22 cellular contexts compared by ENCODE assay signal in genomic region chr11:103845331-103845730, GRCh38.
DNase-seq lines count a peak whose midpoint lies in the region; ATAC-seq and TF ChIP-seq lines count a peak whose summit lies in the region.
"Had no signal": no experiment of that assay in that cellular context is flagged by ENCODE, and none has a peak within 500 bp of the region (broad histone marks: within the 10 kb centered on the region; RNA-seq: fewer than 3 reads in every experiment).

No MANE protein-coding gene starts in this region.

- no peak overlapping the region for H3K4me3 Mint-ChIP-seq in chondrocyte (ENCODE audit: unreplicated experiment)
- H3K4me3 Mint-ChIP-seq: CD8-positive, alpha-beta T cell; T-cell had no signal

- no peak for ATAC-seq in sciatic nerve
- ATAC-seq: CD8-positive, alpha-beta T cell; Right ventricle myocardium inferior; SK-N-SH treated with all-trans-retinoic acid at 6 μM for 48 hours; T-cell had no signal

- H3K9ac ChIP-seq in OCI-LY1 (ENCODE audit: low read length), result no peak overlapping the region

- H3K4me1 Mint-ChIP-seq in chondrocyte (ENCODE audit: low read depth), result peaks cover 27% of the 10 kb centered on the region
- H3K4me1 Mint-ChIP-seq: T-cell had no signal

- H3K36me3 Mint-ChIP-seq in chondrocyte (ENCODE audit: low read depth), result no peaks in the 10 kb centered on the region
- H3K36me3 Mint-ChIP-seq: CD8-positive, alpha-beta T cell; T-cell had no signal

- H3K4me1 ChIP-seq in OCI-LY1 (ENCODE audit: insufficient read depth, low read length, severe bottlenecking), result peaks cover 25% of the 10 kb centered on the region
- H3K4me1 ChIP-seq: SJCRH30 had no signal

- H3K4me3 ChIP-seq in OCI-LY1 (ENCODE audit: low read depth, low read length, poor library complexity, severe bottlenecking), result no peak overlapping the region
- H3K4me3 ChIP-seq: PC-9, SJCRH30 had no signal

- no peaks in the 10 kb centered on the region for H3K9me3 ChIP-seq in OCI-LY1 (ENCODE audit: low read length)
- H3K9me3 ChIP-seq: Caco-2, SJCRH30 had no signal

- no peaks in the 10 kb centered on the region for H3K27me3 Mint-ChIP-seq in chondrocyte (ENCODE audit: low read depth)
- H3K27me3 Mint-ChIP-seq: T-cell had no signal

- intact Hi-C loops in sciatic nerve (cut with DNase I), result no loop called here

- no peaks in the 10 kb centered on the region for H3K27me3 ChIP-seq in OCI-LY1 (ENCODE audit: insufficient read depth, low read length)
- H3K27me3 ChIP-seq: SJCRH30 had no signal

- H4K20me1 ChIP-seq in OCI-LY1 (ENCODE audit: insufficient read depth, low read length), result no peaks in the 10 kb centered on the region

- H3F3A ChIP-seq in OCI-LY1 (ENCODE audit: insufficient read depth, low read length), result no peaks in the 10 kb centered on the region

- H3K4me2 ChIP-seq in OCI-LY1 (ENCODE audit: low read length), result peak overlapping the region; percentile 49
- H3K4me2 ChIP-seq: PC-9 had no signal

- H3K27ac ChIP-seq in OCI-LY1 (ENCODE audit: low read depth, low read length, poor library complexity, severe bottlenecking), result peak overlapping the region; percentile 49
- H3K27ac ChIP-seq: PC-9, SJCRH30 had no signal

- DNase-seq in M059J (ENCODE audit: low read depth), result peak; percentile 16
- peak; percentile 34 for DNase-seq in astrocyte of the hippocampus (ENCODE audit: low read depth, low spot score)
- DNase-seq in sciatic nerve (ENCODE audit: low spot score), result no peak
- no peak for DNase-seq in chondrocyte (ENCODE audit: low spot score)
- DNase-seq in NCI-H526 treated with DMSO at 0.1 percent for 48 hours (lab: John Stamatoyannopoulos, UW), result no peak
- DNase-seq in NCI-H1105 treated with DMSO at 0.1 percent for 48 hours (lab: John Stamatoyannopoulos, UW), result no peak
- DNase-seq: C1 segment of cervical spinal cord; Caco-2; CD8-positive, alpha-beta T cell; HCEC 1CT; KBM-7; NCI-H1105; NCI-H146; NCI-H1930; NCI-H2107; NCI-H446 treated with DMSO at 0.1 percent for 48 hours; PC-9; SJCRH30; T-cell had no signal

- no peak for TF ChIP-seq CTCF in OCI-LY1 (IDR thresholded peaks at IDR 0.05; ENCODE audit: low read length)
- no peak for TF ChIP-seq CTCF in chondrocyte (IDR thresholded peaks at IDR 0.05)

- H3K36me3 ChIP-seq in OCI-LY1 (ENCODE audit: insufficient read depth, low read length), result no peaks in the 10 kb centered on the region
- H3K36me3 ChIP-seq: SJCRH30 had no signal

- H3K9me2 ChIP-seq in OCI-LY1 (ENCODE audit: low read depth, low read length), result no peaks in the 10 kb centered on the region

- 0 out of 2 replicates have a peak overlapping the region, but pooled peaks have one; percentile 18 for H2AFZ ChIP-seq in OCI-LY1 (ENCODE audit: low read length)
- H2AFZ ChIP-seq: PC-9 had no signal

- no peak overlapping the region for H3K27ac Mint-ChIP-seq in chondrocyte (ENCODE audit: unreplicated experiment)
- H3K27ac Mint-ChIP-seq: CD8-positive, alpha-beta T cell; T-cell had no signal

- no peaks in the 10 kb centered on the region for H3K9me3 Mint-ChIP-seq in chondrocyte (ENCODE audit: low read depth)
- H3K9me3 Mint-ChIP-seq: CD8-positive, alpha-beta T cell; T-cell had no signal

- no peaks in the 10 kb centered on the region for H3K79me2 ChIP-seq in OCI-LY1 (ENCODE audit: insufficient read depth, low read length)

Comparison
In these comparisons a context has a peak if more than half of its experiments do, and no peak if none do; other contexts are left out.
1. DNase-seq: peak in M059J (single experiment) and astrocyte of the hippocampus (single experiment); none in sciatic nerve (single experiment), chondrocyte (single experiment), NCI-H526 treated with DMSO at 0.1 percent for 48 hours (single experiment) and NCI-H1105 treated with DMSO at 0.1 percent for 48 hours (single experiment).